In the genomic region with DNA sequence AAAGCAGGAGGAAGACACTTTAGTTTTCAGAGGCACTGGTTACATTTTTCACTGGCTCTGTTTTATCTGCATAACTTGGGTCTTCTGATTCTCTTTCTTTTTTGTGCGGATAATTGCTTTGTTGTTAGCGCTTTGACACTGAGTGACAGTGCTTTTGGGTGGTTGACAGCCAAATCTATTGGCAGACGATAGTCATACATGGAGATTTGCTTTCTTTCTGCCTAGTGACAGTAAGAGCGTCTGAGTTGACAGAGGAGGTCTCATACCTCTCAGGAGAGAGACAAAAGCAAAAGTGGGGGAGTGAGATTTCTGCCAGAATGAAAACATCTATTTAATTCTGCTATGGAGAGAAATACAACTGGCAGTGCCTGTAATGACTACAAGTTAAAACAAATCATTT, we compare ENCODE assay signal across 17 cellular contexts.
DNase-seq lines count a peak whose midpoint lies in the region; ATAC-seq and TF ChIP-seq lines count a peak whose summit lies in the region.
"Had no signal": no experiment of that assay in that cellular context is flagged by ENCODE, and none has a peak within 500 bp of the region (broad histone marks: within the 10 kb centered on the region; RNA-seq: fewer than 3 reads in every experiment).

No MANE protein-coding gene starts in this region.

- intact Hi-C loops in spleen (cut with DNase I; ENCODE audit: low total_unique reads) = no loop called here

- no peak overlapping the region for H3K4me3 Mint-ChIP-seq in GM23338
- H3K4me3 Mint-ChIP-seq: B cell; CD4-positive, alpha-beta T cell; CD8-positive, alpha-beta T cell had no signal

- WGBS in spleen, 5 donors = 77 to 83% (median 82%) methylated on average over 4 of the region's 4 CpGs

- TF ChIP-seq POLR2A in spleen (IDR thresholded peaks at IDR 0.05) = no peak

- H3K4me2 ChIP-seq in GM23338 (no peak overlapping the region), neural cell (ENCODE audit: low read length) (no peak overlapping the region)
- H3K4me2 ChIP-seq: A549; BLaER1 treated with 17β-estradiol and CSF1 and Interleukin-3, amounts not matched to agents 10 nM and 100 nM had no signal

- H3K9me3 ChIP-seq in neural cell (ENCODE audit: low read length) (no peaks in the 10 kb centered on the region), spleen (peaks cover 0 to 7% (median 0%) of the 10 kb centered on the region in 8 donors)
- H3K9me3 ChIP-seq: A549; BLaER1 treated with 17β-estradiol and CSF1 and Interleukin-3, amounts not matched to agents 10 nM and 100 nM; Caco-2 had no signal

- no peaks in the 10 kb centered on the region for H3F3A ChIP-seq in GM23338 (replicated peaks; ENCODE audit: low read depth)
- no peaks in the 10 kb centered on the region for H3F3A ChIP-seq in neural cell (ENCODE audit: insufficient read depth, low read length, poor library complexity, severe bottlenecking)

- H4K20me1 ChIP-seq in GM23338 (replicated peaks; ENCODE audit: insufficient read depth) = no peaks in the 10 kb centered on the region
- no peaks in the 10 kb centered on the region for H4K20me1 ChIP-seq in neural cell (ENCODE audit: insufficient read depth)
- H4K20me1 ChIP-seq: BLaER1 treated with 17β-estradiol and CSF1 and Interleukin-3, amounts not matched to agents 10 nM and 100 nM had no signal

- no peaks in the 10 kb centered on the region for H3K27me3 Mint-ChIP-seq in GM23338 (ENCODE audit: insufficient read depth, low read depth, poor library complexity)
- H3K27me3 Mint-ChIP-seq: B cell; CD4-positive, alpha-beta T cell had no signal

- H3K27me3 ChIP-seq in GM23338 (ENCODE audit: insufficient read depth) = no peaks in the 10 kb centered on the region
- H3K27me3 ChIP-seq in neural cell (ENCODE audit: insufficient read depth, low read depth, low read length) = no peaks in the 10 kb centered on the region
- H3K27me3 ChIP-seq in spleen (replicated peaks in 1 of 7) = no peaks in the 10 kb centered on the region
- H3K27me3 ChIP-seq: BLaER1 treated with 17β-estradiol and CSF1 and Interleukin-3, amounts not matched to agents 10 nM and 100 nM had no signal

- TF ChIP-seq EP300 in neural cell (conservative IDR thresholded peaks at IDR 0.05; ENCODE audit: poor library complexity, severe bottlenecking) = peak; percentile 100

- H3K4me1 ChIP-seq in GM23338 (ENCODE audit: insufficient read depth) (no peaks in the 10 kb centered on the region), spleen (no peaks in the 10 kb centered on the region)
- H3K4me1 ChIP-seq: A549, Caco-2 had no signal

- H3K9me2 ChIP-seq in GM23338 (ENCODE audit: insufficient read depth) (no peaks in the 10 kb centered on the region), neural cell (ENCODE audit: insufficient read depth, low read length) (no peaks in the 10 kb centered on the region)

- no peak for ATAC-seq in GM23338
- ATAC-seq: A549; CD8-positive, alpha-beta T cell had no signal

- DNase-seq in GM23338 (ENCODE audit: low spot score) (no peak), putamen (ENCODE audit: low spot score) (peak; percentile 7), spleen (no peak), NCI-H1092 treated with DMSO at 0.1 percent for 48 hours (lab: John Stamatoyannopoulos, UW) (no peak)
- DNase-seq: AML-193; Caco-2; Calu3; CD4-positive, alpha-beta T cell; CD8-positive, alpha-beta T cell; DMS79 treated with DMSO at 0.1 percent for 48 hours; GF-D8 had no signal

- H3K79me2 ChIP-seq in GM23338 (replicated peaks; ENCODE audit: insufficient read depth) (no peaks in the 10 kb centered on the region), neural cell (replicated peaks; ENCODE audit: insufficient read depth, low read length) (no peaks in the 10 kb centered on the region)

- no peak overlapping the region for H3K9ac ChIP-seq in neural cell (ENCODE audit: low read length)
- H3K9ac ChIP-seq: BLaER1 treated with 17β-estradiol and CSF1 and Interleukin-3, amounts not matched to agents 10 nM and 100 nM had no signal

- H3K36me3 ChIP-seq in GM23338 (ENCODE audit: insufficient read depth) (no peaks in the 10 kb centered on the region), neural cell (ENCODE audit: insufficient read depth, low read length) (no peaks in the 10 kb centered on the region), spleen (no peaks in the 10 kb centered on the region)
- H3K36me3 ChIP-seq: BLaER1 treated with 17β-estradiol and CSF1 and Interleukin-3, amounts not matched to agents 10 nM and 100 nM had no signal

- no peaks in the 10 kb centered on the region for H3K9me3 Mint-ChIP-seq in GM23338

- H3K4me1 Mint-ChIP-seq in GM23338 = peaks cover 2% of the 10 kb centered on the region; the same call in 1 of the 3 replicates
- H3K4me1 Mint-ChIP-seq: B cell had no signal

- H2AFZ ChIP-seq in GM23338 (no peak overlapping the region), neural cell (ENCODE audit: low read depth, low read length) (no peak overlapping the region)

- H3K27ac Mint-ChIP-seq in GM23338 = 0 out of 2 replicates have a peak overlapping the region, but pooled peaks have one; percentile 30
- H3K27ac Mint-ChIP-seq: B cell; CD4-positive, alpha-beta T cell; CD8-positive, alpha-beta T cell had no signal

- H3K4me3 ChIP-seq in GM23338 (no peak overlapping the region), neural cell (ENCODE audit: low read length) (peak overlapping the region; percentile 9), spleen (no peak overlapping the region)
- H3K4me3 ChIP-seq: A549; BLaER1 treated with 17β-estradiol and CSF1 and Interleukin-3, amounts not matched to agents 10 nM and 100 nM had no signal

- TF ChIP-seq RAD21 in neural cell (conservative IDR thresholded peaks at IDR 0.05) = peak; percentile 55

- H3K27ac ChIP-seq in GM23338 (ENCODE audit: low read depth) = no peak overlapping the region
- H3K27ac ChIP-seq in neural cell (ENCODE audit: low read length) = peak overlapping the region; percentile 33
- H3K27ac ChIP-seq in spleen = no peak overlapping the region
- H3K27ac ChIP-seq: 22Rv1; A549; BLaER1 treated with 17β-estradiol and CSF1 and Interleukin-3, amounts not matched to agents 10 nM and 100 nM; C4-2B had no signal

- TF ChIP-seq CTCF in GM23338 (conservative IDR thresholded peaks at IDR 0.05; ENCODE audit: low read depth in 2 of 2) (no peak), neural cell (IDR thresholded peaks at IDR 0.05; ENCODE audit: poor library complexity, severe bottlenecking) (no peak), spleen (IDR thresholded peaks at IDR 0.05 in 8 of 11, conservative IDR thresholded peaks at IDR 0.05 in 3 of 11) (no peak)

- H3K36me3 Mint-ChIP-seq in GM23338 (ENCODE audit: low read depth) = no peaks in the 10 kb centered on the region
- H3K36me3 Mint-ChIP-seq: CD8-positive, alpha-beta T cell had no signal

TF ChIP-seq in GM23338, 12 proteins besides CTCF, POLR2A, EP300 and RAD21:
- no peak for TF ChIP-seq POLR2AphosphoS5 (IDR thresholded peaks at IDR 0.05; ENCODE audit: low read depth)
- TF ChIP-seq, protein P1, sequence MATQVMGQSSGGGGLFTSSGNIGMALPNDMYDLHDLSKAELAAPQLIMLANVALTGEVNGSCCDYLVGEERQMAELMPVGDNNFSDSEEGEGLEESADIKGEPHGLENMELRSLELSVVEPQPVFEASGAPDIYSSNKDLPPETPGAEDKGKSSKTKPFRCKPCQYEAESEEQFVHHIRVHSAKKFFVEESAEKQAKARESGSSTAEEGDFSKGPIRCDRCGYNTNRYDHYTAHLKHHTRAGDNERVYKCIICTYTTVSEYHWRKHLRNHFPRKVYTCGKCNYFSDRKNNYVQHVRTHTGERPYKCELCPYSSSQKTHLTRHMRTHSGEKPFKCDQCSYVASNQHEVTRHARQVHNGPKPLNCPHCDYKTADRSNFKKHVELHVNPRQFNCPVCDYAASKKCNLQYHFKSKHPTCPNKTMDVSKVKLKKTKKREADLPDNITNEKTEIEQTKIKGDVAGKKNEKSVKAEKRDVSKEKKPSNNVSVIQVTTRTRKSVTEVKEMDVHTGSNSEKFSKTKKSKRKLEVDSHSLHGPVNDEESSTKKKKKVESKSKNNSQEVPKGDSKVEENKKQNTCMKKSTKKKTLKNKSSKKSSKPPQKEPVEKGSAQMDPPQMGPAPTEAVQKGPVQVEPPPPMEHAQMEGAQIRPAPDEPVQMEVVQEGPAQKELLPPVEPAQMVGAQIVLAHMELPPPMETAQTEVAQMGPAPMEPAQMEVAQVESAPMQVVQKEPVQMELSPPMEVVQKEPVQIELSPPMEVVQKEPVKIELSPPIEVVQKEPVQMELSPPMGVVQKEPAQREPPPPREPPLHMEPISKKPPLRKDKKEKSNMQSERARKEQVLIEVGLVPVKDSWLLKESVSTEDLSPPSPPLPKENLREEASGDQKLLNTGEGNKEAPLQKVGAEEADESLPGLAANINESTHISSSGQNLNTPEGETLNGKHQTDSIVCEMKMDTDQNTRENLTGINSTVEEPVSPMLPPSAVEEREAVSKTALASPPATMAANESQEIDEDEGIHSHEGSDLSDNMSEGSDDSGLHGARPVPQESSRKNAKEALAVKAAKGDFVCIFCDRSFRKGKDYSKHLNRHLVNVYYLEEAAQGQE (IDR thresholded peaks at IDR 0.05; ENCODE audit: unreplicated experiment) = no peak

TF ChIP-seq in neural cell, 6 proteins besides CTCF, POLR2A, EP300 and RAD21 (continues in another document):
- TF ChIP-seq MXI1 (conservative IDR thresholded peaks at IDR 0.05; ENCODE audit: poor library complexity, severe bottlenecking) = no peak
- TF ChIP-seq, protein P1 (IDR thresholded peaks at IDR 0.05; ENCODE audit: borderline replicate concordance) = peak; percentile 75
- TF ChIP-seq POLR2AphosphoS5 (IDR thresholded peaks at IDR 0.05) = peak; percentile 98
- TF ChIP-seq TAF1 (IDR thresholded peaks at IDR 0.05; ENCODE audit: low read depth) = no peak
